8 cellular contexts compared by ENCODE assay signal in the genomic region with DNA sequence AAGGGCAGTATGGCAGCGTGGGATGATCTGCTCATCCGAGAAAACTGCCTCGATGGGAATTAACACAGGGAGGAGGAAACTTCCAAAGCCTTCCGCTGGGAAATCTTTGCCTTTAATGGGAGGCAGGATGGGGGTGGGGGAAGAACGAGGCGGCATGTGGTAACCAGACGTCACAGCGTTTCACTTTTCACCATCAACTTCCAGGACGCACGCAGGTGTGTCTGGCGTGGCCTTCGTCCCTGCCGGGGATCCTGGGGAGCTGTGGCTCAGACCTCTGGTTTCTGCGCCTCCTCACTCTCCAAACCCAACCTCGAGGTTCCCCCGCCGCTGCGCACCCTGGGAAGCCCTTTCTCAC. TPM values are rescaled to one million over a fixed set of nuclear protein-coding genes. Genes with fewer than 3 reads are reported as not detected.
DNase-seq lines count a peak whose midpoint lies in the region; ATAC-seq, FAIRE-seq and TF ChIP-seq lines count a peak whose summit lies in the region.

No MANE protein-coding gene starts in this region.

- peaks cover 11% of the 10 kb centered on the region for H3K27me3 Mint-ChIP-seq in GM23338 (ENCODE audit: insufficient read depth, low read depth, poor library complexity)
- H3K27me3 Mint-ChIP-seq in neural progenitor cell (ENCODE audit: insufficient read depth, low read depth): peaks cover 4% of the 10 kb centered on the region

- FAIRE-seq in endothelial cell of umbilical vein (lab: Jason Lieb, UNC) (peak; percentile 8), frontal cortex (lab: Jason Lieb, UNC) (no peak)

- H3K9me3 ChIP-seq in NT2/D1 (ENCODE audit: insufficient read depth, low read length) (no peaks in the 10 kb centered on the region), endothelial cell of umbilical vein (replicated peaks; ENCODE audit: control insufficient read depth, insufficient read depth, low read length) (no peaks in the 10 kb centered on the region), neural progenitor cell (ENCODE audit: low read depth) (no peaks in the 10 kb centered on the region)

- peak overlapping the region; percentile 76 for H3K4me3 ChIP-seq in GM23338
- peak overlapping the region; percentile 54 for H3K4me3 ChIP-seq in NT2/D1 (ENCODE audit: insufficient read length, low read depth)
- peak overlapping the region; percentile 50 to 59 (median 54) for H3K4me3 ChIP-seq in endothelial cell of umbilical vein (replicated peaks in 1 of 3; ENCODE audit: insufficient read depth in 1 of 3, low read depth in 1 of 3, low read length in 3 of 3)
- H3K4me3 ChIP-seq in neural progenitor cell: peak overlapping the region; percentile 40

- no TSS peak for BruUV-seq in endothelial cell of umbilical vein (replicated peaks; lab: Mats Ljungman, UMichigan)

- H3K4me1 ChIP-seq in GM23338 (ENCODE audit: insufficient read depth): peaks cover 7% of the 10 kb centered on the region; the same call in 1 of the 2 replicates
- H3K4me1 ChIP-seq in NT2/D1 (ENCODE audit: insufficient read depth, insufficient read length): peaks cover 5% of the 10 kb centered on the region
- peaks cover 13% of the 10 kb centered on the region for H3K4me1 ChIP-seq in endothelial cell of umbilical vein (ENCODE audit: control insufficient read depth, extremely low read depth, insufficient read depth, low read length)
- peaks cover 21% of the 10 kb centered on the region for H3K4me1 ChIP-seq in neural progenitor cell

- no peaks in the 10 kb centered on the region for H3K9me2 ChIP-seq in GM23338 (ENCODE audit: insufficient read depth)

- intact Hi-C loops in endothelial cell of umbilical vein (cut with micrococcal nuclease): loop anchor here (1.0 kb wide), 1 partner anchor 45 kb away; no protein-coding TSS in a partner anchor

- H3K4me3 Mint-ChIP-seq in GM23338: peak overlapping the region; percentile 84
- H3K4me3 Mint-ChIP-seq in neural progenitor cell: peak overlapping the region; percentile 86

- peak; percentile 27 for DNase-seq in COR-L47 (lab: John Stamatoyannopoulos, UW)
- DNase-seq in GM23338 (ENCODE audit: low spot score): peak; percentile 49
- no peak for DNase-seq in NT2/D1 (ENCODE audit: low read depth, low spot score)
- no peak for DNase-seq in endothelial cell of umbilical vein (ENCODE audit: low read depth, low spot score)
- no peak for DNase-seq in neural progenitor cell (ENCODE audit: low spot score)
- DNase-seq in cerebellum (ENCODE audit: low spot score): no peak
- DNase-seq in effector CD4-positive, alpha-beta T cell: no peak
- no peak for DNase-seq in frontal cortex (ENCODE audit: low spot score in 2 of 2)

- H3K36me3 ChIP-seq in GM23338 (ENCODE audit: insufficient read depth) (no peaks in the 10 kb centered on the region), NT2/D1 (ENCODE audit: insufficient read depth, insufficient read length, low read length) (no peaks in the 10 kb centered on the region), endothelial cell of umbilical vein (ENCODE audit: control insufficient read depth in 2 of 2, extremely low read depth in 1 of 2, insufficient read depth in 2 of 2, low read length in 2 of 2) (no peaks in the 10 kb centered on the region), neural progenitor cell (no peaks in the 10 kb centered on the region)

- H3K79me2 ChIP-seq in GM23338 (replicated peaks; ENCODE audit: insufficient read depth): no peaks in the 10 kb centered on the region
- no peaks in the 10 kb centered on the region for H3K79me2 ChIP-seq in endothelial cell of umbilical vein (ENCODE audit: control insufficient read depth, insufficient read depth, low read length)
- no peaks in the 10 kb centered on the region for H3K79me2 ChIP-seq in neural progenitor cell (ENCODE audit: low read depth)

- H3K4me1 Mint-ChIP-seq in GM23338 (peaks cover 25% of the 10 kb centered on the region; the same call in 2 of the 3 replicates), neural progenitor cell (peaks cover 32% of the 10 kb centered on the region)

- CTCF ChIA-PET in endothelial cell of umbilical vein (lab: Charles Lee): no interaction called here

- H4K20me1 ChIP-seq in GM23338 (replicated peaks; ENCODE audit: insufficient read depth) (no peaks in the 10 kb centered on the region), endothelial cell of umbilical vein (replicated peaks; ENCODE audit: control insufficient read depth, extremely low read depth, insufficient read depth, low read length) (no peaks in the 10 kb centered on the region), neural progenitor cell (ENCODE audit: low read depth) (no peaks in the 10 kb centered on the region)

- POLR2A ChIA-PET in endothelial cell of umbilical vein (lab: Charles Lee): no interaction called here

- H3K9ac ChIP-seq in NT2/D1 (ENCODE audit: insufficient read length, low read depth) (peak overlapping the region; percentile 61), endothelial cell of umbilical vein (replicated peaks; ENCODE audit: extremely low read depth, insufficient read depth, low read length) (no peak overlapping the region), neural progenitor cell (no peak overlapping the region)

- H3K9me1 ChIP-seq in endothelial cell of umbilical vein (replicated peaks; ENCODE audit: control insufficient read depth, extremely low read depth, insufficient read depth, low read length): no peaks in the 10 kb centered on the region

- TF ChIP-seq CTCF in GM23338 (conservative IDR thresholded peaks at IDR 0.05; ENCODE audit: low read depth in 2 of 2) (no peak), endothelial cell of umbilical vein (IDR thresholded peaks at IDR 0.05; ENCODE audit: extremely low read depth in 1 of 2, insufficient read depth in 1 of 2, low read depth in 1 of 2, low read length in 2 of 2) (no peak), neural progenitor cell (IDR thresholded peaks at IDR 0.05) (no peak)

- H3K36me3 Mint-ChIP-seq in GM23338 (ENCODE audit: low read depth) (no peaks in the 10 kb centered on the region), neural progenitor cell (no peaks in the 10 kb centered on the region)

- dilution Hi-C loops in endothelial cell of umbilical vein (cut with MboI; ENCODE audit: extremely low pct_ligation_motif_present, low sequenced_read_pairs): no loop called here

- H3F3A ChIP-seq in GM23338 (replicated peaks; ENCODE audit: low read depth) (0 out of 2 replicates have a peak, but pooled peaks cover 6% of the 10 kb centered on the region), neural progenitor cell (ENCODE audit: low read depth) (peaks cover 16% of the 10 kb centered on the region)

- H3K27ac Mint-ChIP-seq in GM23338 (no peak overlapping the region), neural progenitor cell (peak overlapping the region; percentile 31)

- H2AFZ ChIP-seq in GM23338: peak overlapping the region; percentile 93
- H2AFZ ChIP-seq in endothelial cell of umbilical vein (ENCODE audit: low read depth, low read length): peak overlapping the region; percentile 96
- peak overlapping the region; percentile 10 for H2AFZ ChIP-seq in neural progenitor cell (replicated peaks)

- H3K9me3 Mint-ChIP-seq in GM23338: no peaks in the 10 kb centered on the region; the same call in 2 of the 3 replicates
- no peaks in the 10 kb centered on the region for H3K9me3 Mint-ChIP-seq in neural progenitor cell

- H3K27me3 ChIP-seq in GM23338 (ENCODE audit: insufficient read depth) (no peaks in the 10 kb centered on the region), NT2/D1 (ENCODE audit: insufficient read depth, insufficient read length) (peaks cover 45% of the 10 kb centered on the region), endothelial cell of umbilical vein (ENCODE audit: control insufficient read depth in 2 of 2, insufficient read depth in 2 of 2, low read length in 2 of 2) (peaks cover 7 to 8% of the 10 kb centered on the region in 2 experiments), neural progenitor cell (peaks cover 11% of the 10 kb centered on the region)

- peak; percentile 8 for ATAC-seq in GM23338

- H3K4me2 ChIP-seq in GM23338 (peak overlapping the region; percentile 95), endothelial cell of umbilical vein (ENCODE audit: insufficient read depth, low read length) (peak overlapping the region; percentile 87), neural progenitor cell (peak overlapping the region; percentile 68)

- no peak for TF ChIP-seq POLR2A in endothelial cell of umbilical vein (IDR thresholded peaks at IDR 0.05; ENCODE audit: low read depth, low read length)

- no peak overlapping the region for H3K27ac ChIP-seq in GM23338 (ENCODE audit: low read depth)
- no peak overlapping the region for H3K27ac ChIP-seq in endothelial cell of umbilical vein (ENCODE audit: insufficient read depth, low read depth, low read length)
- no peak overlapping the region for H3K27ac ChIP-seq in neural progenitor cell

TF ChIP-seq in endothelial cell of umbilical vein, 7 proteins besides CTCF, POLR2A, EP300 and RAD21 (continues in another document):
- no peak for TF ChIP-seq POLR2AphosphoS5 (IDR thresholded peaks at IDR 0.05; ENCODE audit: insufficient read depth, low read depth, low read length)

RNA-seq across cellular contexts. Expression of gene RSPH1, which starts 0.3 kb away (rescaled TPM):
- total RNA-seq in GM23338 (2014; rRNA removed; shearing (Covaris generic)): 0.12 TPM in 1 of 2 replicates, not detected in the other
- polyA plus RNA-seq in GM23338 (2016; fragmentation: Nextera tagmentation; extraction: Ambion mirVana) (0.23 and 1.4 TPM in 2 replicates), endothelial cell of umbilical vein (0.08 TPM in 1 of 2 replicates, not detected in the other)
- total RNA-seq in endothelial cell of umbilical vein (not detected in 2 replicates), neural progenitor cell (ENCODE audit: low replicate concordance) (0.04 and 0.34 TPM in 2 replicates), cerebellum (2.4 TPM), frontal cortex (0.41 TPM)
- 0.07 and 0.08 TPM in 2 replicates for polyA plus RNA-seq in endothelial cell of umbilical vein (2011; cell fraction: cytosol; rRNA removed)
- 0.13 and 0.20 TPM in 2 replicates for polyA plus RNA-seq in endothelial cell of umbilical vein (2011; cell fraction: nucleus; rRNA removed)
- 0.12 and 0.44 TPM in 2 replicates for polyA plus RNA-seq in endothelial cell of umbilical vein (2012)
- not detected in 2 replicates for polyA minus RNA-seq in endothelial cell of umbilical vein
- not detected for polyA minus RNA-seq in endothelial cell of umbilical vein (2011; cell fraction: cytosol; rRNA and poly(A)+ RNA removed)
- polyA minus RNA-seq in endothelial cell of umbilical vein (2011; cell fraction: nucleus; rRNA and poly(A)+ RNA removed): not detected in 2 replicates

RNA-seq across cellular contexts. Expression of gene SLC37A1, which starts 17.9 kb away (rescaled TPM):
- total RNA-seq in GM23338 (2014; rRNA removed; shearing (Covaris generic)): 25.2 and 30.3 TPM in 2 replicates
- polyA plus RNA-seq in GM23338 (2016; fragmentation: Nextera tagmentation; extraction: Ambion mirVana) (11.0 and 14.0 TPM in 2 replicates), endothelial cell of umbilical vein (4.6 and 4.7 TPM in 2 replicates)
- total RNA-seq in endothelial cell of umbilical vein (7.6 and 11.2 TPM in 2 replicates), neural progenitor cell (ENCODE audit: low replicate concordance) (1.2 and 6.1 TPM in 2 replicates), cerebellum (24.4 TPM), frontal cortex (32.2 TPM)
- polyA plus RNA-seq in endothelial cell of umbilical vein (2011; cell fraction: cytosol; rRNA removed): 4.1 and 5.0 TPM in 2 replicates
- 8.0 and 9.1 TPM in 2 replicates for polyA plus RNA-seq in endothelial cell of umbilical vein (2011; cell fraction: nucleus; rRNA removed)
- polyA plus RNA-seq in endothelial cell of umbilical vein (2012): 9.5 and 16.5 TPM in 2 replicates
- 5.4 and 9.8 TPM in 2 replicates for polyA minus RNA-seq in endothelial cell of umbilical vein
- polyA minus RNA-seq in endothelial cell of umbilical vein (2011; cell fraction: cytosol; rRNA and poly(A)+ RNA removed): 7.1 TPM
- 6.2 and 9.9 TPM in 2 replicates for polyA minus RNA-seq in endothelial cell of umbilical vein (2011; cell fraction: nucleus; rRNA and poly(A)+ RNA removed)

Comparison
In these comparisons a context has a peak if more than half of its experiments do, and no peak if none do; other contexts are left out.
1. DNase-seq: peak in COR-L47 (single experiment) and GM23338 (single experiment); none in NT2/D1 (single experiment), endothelial cell of umbilical vein (single experiment), neural progenitor cell (single experiment), cerebellum (single experiment), effector CD4-positive, alpha-beta T cell (single experiment) and frontal cortex (0 of 2).
2. H2AFZ ChIP-seq: peak in every context shown above with its lines; median percentile 96 in endothelial cell of umbilical vein; 93 in GM23338; 10 in neural progenitor cell.
3. Peak in every context shown above with its lines, with median percentiles within 50 percentile points of each other: H3K4me2 ChIP-seq and H3K4me3 ChIP-seq.